ENCODE assay signal across 9 cellular contexts in genomic region chr19:49690073-49690655, GRCh38. TPM values are rescaled to one million over a fixed set of nuclear protein-coding genes. Genes with fewer than 3 reads are reported as not detected.
A peak's percentile ranks its signal among the peaks of the same experiment; 100 is the strongest.
DNase-seq lines count a peak whose midpoint lies in the region; ATAC-seq and TF ChIP-seq lines count a peak whose summit lies in the region.
"Had no signal": no experiment of that assay in that cellular context is flagged by ENCODE, and none has a peak within 500 bp of the region (broad histone marks: within the 10 kb centered on the region; RNA-seq: fewer than 3 reads in every experiment).

No MANE protein-coding gene starts in this region.

- peak overlapping the region; percentile 36; the same call in 1 of the 2 replicates for H3K27ac ChIP-seq in HCT116 (ENCODE audit: low read depth, low read length)
- H3K27ac ChIP-seq in iPS-18a (ENCODE audit: low read length), result peak overlapping the region; percentile 48
- H3K27ac ChIP-seq in spleen, result peak overlapping the region; percentile 15 to 83 (median 76)
- H3K27ac ChIP-seq: HL-60 had no signal

- H3K4me1 ChIP-seq in HCT116 (ENCODE audit: control insufficient read depth in 1 of 2, insufficient read depth in 2 of 2, low read length in 2 of 2) (peaks cover 0 to 26% of the 10 kb centered on the region in 2 experiments; a peak in 2 of 4 replicates), iPS-18a (ENCODE audit: control insufficient read depth, low read depth, low read length) (no peaks in the 10 kb centered on the region), spleen (peaks cover 22 to 73% (median 46%) of the 10 kb centered on the region in 6 donors)

- CTCF ChIA-PET in HCT116 (lab: Charles Lee), result interaction anchor here (1.2 kb wide), 1 partner anchor 9 kb away, joined by 3 read pairs; no protein-coding TSS in a partner anchor

- no peaks in the 10 kb centered on the region for H3K9me3 ChIP-seq in HCT116 (ENCODE audit: control insufficient read depth in 1 of 2, insufficient read depth in 1 of 2, low read depth in 1 of 2, low read length in 2 of 2)
- H3K9me3 ChIP-seq in iPS-18a (ENCODE audit: control insufficient read depth, low read depth, low read length), result no peaks in the 10 kb centered on the region
- H3K9me3 ChIP-seq in spleen, result no peaks in the 10 kb centered on the region

- TF ChIP-seq CTCF in HCT116 (IDR thresholded peaks at IDR 0.05 in 2 of 3, conservative IDR thresholded peaks at IDR 0.05 in 1 of 3; ENCODE audit: borderline replicate concordance in 1 of 3, insufficient read depth in 1 of 3, low read depth in 2 of 3, low read length in 2 of 3), result no peak
- peak in 2 of 11 experiments; percentile 3 to 8 for TF ChIP-seq CTCF in spleen (IDR thresholded peaks at IDR 0.05 in 8 of 11, conservative IDR thresholded peaks at IDR 0.05 in 3 of 11)

- H3K36me3 ChIP-seq in HCT116 (ENCODE audit: control insufficient read depth in 1 of 2, insufficient read depth in 2 of 2, low read length in 2 of 2), result peaks cover 19 to 20% of the 10 kb centered on the region in 2 experiments
- peaks cover 36% of the 10 kb centered on the region for H3K36me3 ChIP-seq in iPS-18a (ENCODE audit: control insufficient read depth, low read depth, low read length)
- peaks cover 1 to 39% (median 25%) of the 10 kb centered on the region in 6 donors for H3K36me3 ChIP-seq in spleen

- no peak for TF ChIP-seq POLR2A in HCT116 (IDR thresholded peaks at IDR 0.05; ENCODE audit: borderline replicate concordance, extremely low read depth, insufficient read depth, insufficient read length)
- no peak for TF ChIP-seq POLR2A in spleen (IDR thresholded peaks at IDR 0.05)

- intact Hi-C loops in HCT116 (cut with micrococcal nuclease), result no loop called here
- intact Hi-C loops in spleen (cut with DNase I; ENCODE audit: low total_unique reads), result no loop called here

- POLR2A ChIA-PET in HCT116 (lab: Charles Lee), result no interaction called here
- POLR2A ChIA-PET in activated naive CD8-positive, alpha-beta T cell treated with anti-CD3 and anti-CD28 coated beads, Interleukin-2, amount 10 ng/mL, durations not matched to agents 7 days and 5 days (lab: Charles Lee), result interaction anchor here (0.5 kb wide), 2 partner anchors 10 to 245 kb away, joined by 4 to 5 read pairs; no protein-coding TSS in a partner anchor

- BruUV-seq in HCT116 (replicated peaks; lab: Mats Ljungman, UMichigan), result no TSS peak

- H3K27ac Mint-ChIP-seq in activated naive CD8-positive, alpha-beta T cell treated with anti-CD3 and anti-CD28 coated beads, Interleukin-2, amount 10 ng/mL, durations not matched to agents 7 days and 5 days, result peak overlapping the region; percentile 65

- peaks cover 19% of the 10 kb centered on the region for H3K27me3 Mint-ChIP-seq in activated naive CD8-positive, alpha-beta T cell treated with anti-CD3 and anti-CD28 coated beads, Interleukin-2, amount 10 ng/mL, durations not matched to agents 7 days and 5 days

- no peaks in the 10 kb centered on the region for H4K20me1 ChIP-seq in HCT116 (ENCODE audit: insufficient read depth)

- peak overlapping the region; percentile 80 for H3K4me2 ChIP-seq in HCT116 (ENCODE audit: low read length)

- DNase-seq in HCT116 (ENCODE audit: low read depth, low spot score) (no peak), spleen (no peak), HUDEP-2 (lab: John Stamatoyannopoulos, UW; ENCODE audit: unreplicated experiment in 76 of 76) (no peak), ecto neural progenitor cell (ENCODE audit: low spot score) (no peak), NCI-H2171 (lab: John Stamatoyannopoulos, UW) (no peak)
- no peak for DNase-seq in activated naive CD8-positive, alpha-beta T cell treated with anti-CD3 and anti-CD28 coated beads, Interleukin-2, amount 10 ng/mL, durations not matched to agents 7 days and 5 days

- H3K4me3 ChIP-seq in HCT116 (replicated peaks in 1 of 2; ENCODE audit: low read depth in 1 of 2, low read length in 2 of 2) (peak overlapping the region; percentile 28 to 58), iPS-18a (ENCODE audit: low read length) (peak overlapping the region; percentile 79), spleen (peak overlapping the region; percentile 29 to 72 (median 46))

- H3K27me3 ChIP-seq in HCT116 (ENCODE audit: insufficient read depth, low read length) (no peaks in the 10 kb centered on the region), iPS-18a (ENCODE audit: control insufficient read depth, insufficient read depth, low read length) (no peaks in the 10 kb centered on the region), spleen (replicated peaks in 1 of 7) (peaks cover 0 to 41% (median 16%) of the 10 kb centered on the region in 7 donors)

- 17 to 36% (median 24%) methylated on average over 22 to 39 of the region's 39 CpGs for WGBS in spleen, 5 donors

- H3K79me2 ChIP-seq in HCT116 (ENCODE audit: insufficient read depth, low read length), result peaks cover 9% of the 10 kb centered on the region; the same call in 1 of the 2 replicates

- RAD21 ChIA-PET in HCT116 (lab: Charles Lee; ENCODE audit: low non-redundant PET in 1 of 2, low total read pairs in 2 of 2, uncharacterized antibody in 2 of 2, unreplicated experiment in 2 of 2), result no interaction called here

- H3K36me3 Mint-ChIP-seq in activated naive CD8-positive, alpha-beta T cell treated with anti-CD3 and anti-CD28 coated beads, Interleukin-2, amount 10 ng/mL, durations not matched to agents 7 days and 5 days, result peaks cover 7% of the 10 kb centered on the region

- H3K4me3 Mint-ChIP-seq in activated naive CD8-positive, alpha-beta T cell treated with anti-CD3 and anti-CD28 coated beads, Interleukin-2, amount 10 ng/mL, durations not matched to agents 7 days and 5 days, result peak overlapping the region; percentile 82

- peak; percentile 2 for ATAC-seq in HCT116
- ATAC-seq in activated naive CD8-positive, alpha-beta T cell treated with anti-CD3 and anti-CD28 coated beads, Interleukin-2, amount 10 ng/mL, durations not matched to agents 7 days and 5 days (ENCODE audit: low read depth), result no peak
- no peak for ATAC-seq in HG02938 (IDR thresholded peaks at IDR 0.05; ENCODE audit: unreplicated experiment)

- no peak overlapping the region for H2AFZ ChIP-seq in HCT116 (ENCODE audit: low read depth, low read length, poor library complexity, severe bottlenecking)

- peak overlapping the region; percentile 59 for H3K9ac ChIP-seq in HCT116 (ENCODE audit: low read length)
- H3K9ac ChIP-seq in iPS-18a (ENCODE audit: low read length), result peak overlapping the region; percentile 64

- TF ChIP-seq RAD21 in HCT116 (IDR thresholded peaks at IDR 0.05; ENCODE audit: low read depth), result no peak

- H3K9me2 ChIP-seq in HCT116 (ENCODE audit: insufficient read depth), result no peaks in the 10 kb centered on the region

- peaks cover 19% of the 10 kb centered on the region for H3K4me1 Mint-ChIP-seq in activated naive CD8-positive, alpha-beta T cell treated with anti-CD3 and anti-CD28 coated beads, Interleukin-2, amount 10 ng/mL, durations not matched to agents 7 days and 5 days

- H3K9me3 Mint-ChIP-seq in activated naive CD8-positive, alpha-beta T cell treated with anti-CD3 and anti-CD28 coated beads, Interleukin-2, amount 10 ng/mL, durations not matched to agents 7 days and 5 days, result no peaks in the 10 kb centered on the region

TF ChIP-seq in HCT116, 20 proteins besides CTCF, POLR2A, EP300 and RAD21 (continues in another document):
- TF ChIP-seq CBX3 (IDR thresholded peaks at IDR 0.05; ENCODE audit: low read depth) (no peak), CEBPB (IDR thresholded peaks at IDR 0.05; ENCODE audit: low read depth) (no peak), EGR1 (IDR thresholded peaks at IDR 0.05; ENCODE audit: low read depth) (no peak)

RNA-seq across cellular contexts. Expression of gene CPT1C, which starts 0.8 kb away (rescaled TPM):
- 12.0 TPM for total RNA-seq in HCT116 (2021; ENCODE audit: unreplicated experiment)
- polyA plus RNA-seq in HCT116 (2012), result 17.6 and 18.4 TPM in 2 replicates
- 1 to 10 TPM; 2.1 to 4.1 TPM for total RNA-seq in activated naive CD8-positive, alpha-beta T cell treated with anti-CD3 and anti-CD28 coated beads, Interleukin-2, amount 10 ng/mL, durations not matched to agents 7 days and 5 days
- 10 to 100 TPM in 5 of 7 donors, 1 to 10 TPM in 2; 6.8 to 17.0 (median 16.4) TPM for total RNA-seq in spleen
- 10 to 100 TPM in 2 of 3 donors, 1 to 10 TPM in 1; 5.2 to 15.7 (median 11.8) TPM for polyA plus RNA-seq in spleen

RNA-seq across cellular contexts. Expression of gene ADM5, which starts 0.8 kb away (rescaled TPM):
- 12.1 TPM for total RNA-seq in HCT116 (2021; ENCODE audit: unreplicated experiment)
- polyA plus RNA-seq in HCT116 (2012), result 6.4 and 7.6 TPM in 2 replicates
- 1 to 10 TPM; 4.1 to 4.3 TPM for total RNA-seq in activated naive CD8-positive, alpha-beta T cell treated with anti-CD3 and anti-CD28 coated beads, Interleukin-2, amount 10 ng/mL, durations not matched to agents 7 days and 5 days
- 10 to 100 TPM in 1 of 7 donors, 1 to 10 TPM in 6; 1.4 to 14.2 (median 5.0) TPM for total RNA-seq in spleen
- 1 to 10 TPM; 1.5 to 3.6 (median 3.5) TPM for polyA plus RNA-seq in spleen

RNA-seq across cellular contexts. Expression of gene PRMT1, which starts 13.1 kb away (rescaled TPM):
- 428 TPM for total RNA-seq in HCT116 (2021; ENCODE audit: unreplicated experiment)
- 595 and 673 TPM in 2 replicates for polyA plus RNA-seq in HCT116 (2012)
- total RNA-seq in activated naive CD8-positive, alpha-beta T cell treated with anti-CD3 and anti-CD28 coated beads, Interleukin-2, amount 10 ng/mL, durations not matched to agents 7 days and 5 days, result 100 to 1,000 TPM; 118 to 123 TPM
- total RNA-seq in spleen, result 100 to 1,000 TPM; 108 to 136 (median 115) TPM
- 100 to 1,000 TPM; 114 to 175 (median 134) TPM for polyA plus RNA-seq in spleen

RNA-seq across cellular contexts. Expression of gene BCL2L12, which starts 24.4 kb away (rescaled TPM):
- total RNA-seq in HCT116 (2021; ENCODE audit: unreplicated experiment) (93.9 TPM), spleen (10 to 100 TPM in 6 of 7 donors, 1 to 10 TPM in 1; 7.8 to 26.6 (median 16.3) TPM)
- polyA plus RNA-seq in HCT116 (2012), result 71.6 and 83.5 TPM in 2 replicates
- 10 to 100 TPM; 63.4 to 71.3 TPM for total RNA-seq in activated naive CD8-positive, alpha-beta T cell treated with anti-CD3 and anti-CD28 coated beads, Interleukin-2, amount 10 ng/mL, durations not matched to agents 7 days and 5 days
- 10 to 100 TPM; 26.5 to 36.7 (median 30.1) TPM for polyA plus RNA-seq in spleen

RNA-seq across cellular contexts. Expression of gene IRF3, which starts 24.5 kb away (rescaled TPM):
- total RNA-seq in HCT116 (2021; ENCODE audit: unreplicated experiment) (129 TPM), spleen (100 to 1,000 TPM in 4 of 7 donors, 10 to 100 TPM in 3; 87.9 to 150 (median 127) TPM)
- 109 and 131 TPM in 2 replicates for polyA plus RNA-seq in HCT116 (2012)
- total RNA-seq in activated naive CD8-positive, alpha-beta T cell treated with anti-CD3 and anti-CD28 coated beads, Interleukin-2, amount 10 ng/mL, durations not matched to agents 7 days and 5 days, result 100 to 1,000 TPM; 198 to 205 TPM
- polyA plus RNA-seq in spleen, result 100 to 1,000 TPM; 127 to 294 (median 276) TPM
